In the genomic region with DNA sequence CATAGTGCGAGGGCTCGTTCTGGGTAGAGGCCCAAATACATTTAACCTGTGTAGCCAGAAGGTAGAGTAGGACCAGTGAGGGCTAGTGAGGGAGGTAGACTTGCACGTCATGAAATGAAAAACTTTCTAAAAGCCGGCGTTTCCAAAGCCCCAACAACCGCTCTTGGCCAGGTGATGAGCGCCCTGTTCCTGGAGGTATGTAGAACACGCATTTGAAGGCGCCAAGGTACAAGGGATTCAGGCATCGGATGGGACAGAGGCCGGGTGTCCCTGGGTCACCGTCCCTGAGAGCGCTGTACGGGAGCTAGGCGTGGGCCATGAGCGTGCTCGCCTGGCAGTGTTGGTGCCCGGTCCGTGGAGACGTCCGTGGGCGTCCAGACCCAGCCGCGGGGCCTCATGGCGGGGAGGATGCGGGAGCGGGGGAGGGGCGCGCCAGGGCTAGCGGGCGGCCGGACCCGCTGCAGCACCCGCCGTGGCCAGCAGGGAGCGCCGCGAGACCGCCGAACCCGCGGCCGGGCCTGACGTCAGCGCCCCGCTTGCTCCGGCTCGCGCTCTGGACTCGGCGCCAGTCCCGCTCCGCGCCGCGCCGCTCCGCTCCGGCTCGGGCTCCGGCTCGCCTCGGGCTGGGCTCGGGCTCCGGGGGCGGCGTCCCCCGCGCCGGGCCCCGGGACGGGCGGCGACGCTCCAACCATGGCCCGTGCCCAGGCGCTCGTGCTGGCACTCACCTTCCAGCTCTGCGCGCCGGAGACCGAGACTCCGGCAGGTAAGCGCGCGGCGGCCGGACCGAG, we compare ENCODE assay signal across 8 cellular contexts. TPM values are rescaled to one million over a fixed set of nuclear protein-coding genes. Genes with fewer than 3 reads are reported as not detected.
DNase-seq lines count a peak whose midpoint lies in the region; ATAC-seq and TF ChIP-seq lines count a peak whose summit lies in the region.

TSS of gene PTPRU (plus strand) at position 568 of the 788 bp plus-strand sequence. CDS start at position 691, 123 bp downstream.

- H3K27me3 Mint-ChIP-seq in endodermal cell (ENCODE audit: insufficient read depth): peaks cover 66% of the 10 kb centered on the region

- H3K4me3 Mint-ChIP-seq in endodermal cell: peak within 1 kb of the TSS; percentile 69

- H3K27me3 ChIP-seq in endodermal cell (ENCODE audit: control insufficient read depth, insufficient read depth, low read length, poor library complexity, severe bottlenecking): peaks cover 55% of the 10 kb centered on the region

- H3K27ac ChIP-seq in endodermal cell (ENCODE audit: low read depth, low read length) (no peak within 1 kb of the TSS), mesodermal cell (ENCODE audit: low read depth, low read length, severe bottlenecking) (no peak within 1 kb of the TSS)

- H3K9me3 ChIP-seq in endodermal cell (ENCODE audit: control insufficient read depth, low read length): no peaks in the 10 kb centered on the region
- H3K9me3 ChIP-seq in mesodermal cell (ENCODE audit: control insufficient read depth, low read length): no peaks in the 10 kb centered on the region

- ATAC-seq in HG03108 (IDR thresholded peaks at IDR 0.05; ENCODE audit: unreplicated experiment): peak; percentile 59

- peaks cover 24% of the 10 kb centered on the region for H3K4me1 Mint-ChIP-seq in endodermal cell

- H3K4me3 ChIP-seq in endodermal cell (ENCODE audit: low read length) (peak within 1 kb of the TSS; percentile 85), mesodermal cell (ENCODE audit: extremely low read depth, insufficient read depth, low read length, poor library complexity, severe bottlenecking) (peak within 1 kb of the TSS; percentile 77)

- H3K36me3 Mint-ChIP-seq in endodermal cell (ENCODE audit: low read depth): no peaks in the 10 kb centered on the region

- no peaks in the 10 kb centered on the region for H3K9me3 Mint-ChIP-seq in endodermal cell

- H3K36me3 ChIP-seq in endodermal cell (ENCODE audit: control insufficient read depth, insufficient read depth, low read length): no peaks in the 10 kb centered on the region
- no peaks in the 10 kb centered on the region for H3K36me3 ChIP-seq in mesodermal cell (ENCODE audit: control insufficient read depth, insufficient read depth, low read length)

- peak within 1 kb of the TSS; percentile 51 for H3K9ac ChIP-seq in endodermal cell (ENCODE audit: extremely low read depth, low read length, poor library complexity, severe bottlenecking)

- peak; percentile 67 for DNase-seq in NCI-H2029 (lab: John Stamatoyannopoulos, UW)
- no peak for DNase-seq in NCI-H2029 treated with DMSO at 0.1 percent for 48 hours (lab: John Stamatoyannopoulos, UW)
- DNase-seq in NCI-H82 treated with DMSO at 0.1 percent for 48 hours (lab: John Stamatoyannopoulos, UW; ENCODE audit: unreplicated experiment): peak; percentile 53
- peak; percentile 64 to 81 (median 81) for DNase-seq in activated CD8-positive, alpha-beta memory T cell treated with anti-CD3 and anti-CD28 coated beads for 48 hours (ENCODE audit: low read depth in 2 of 3, low spot score in 2 of 3)
- peak; percentile 93 for DNase-seq in endodermal cell
- DNase-seq in stimulated activated CD8-positive, alpha-beta memory T cell treated with anti-CD3 and anti-CD28 coated beads, Interleukin-15, amount 100 ng/mL, for 24 hours (ENCODE audit: low read depth): peak; percentile 83

- peak within 1 kb of the TSS; percentile 8 for H3K27ac Mint-ChIP-seq in endodermal cell

- peak; percentile 89 for TF ChIP-seq CTCF in endodermal cell (conservative IDR thresholded peaks at IDR 0.05)

- WGBS in endodermal cell (ENCODE audit: insufficient coverage in 1 of 2, insufficient read length in 1 of 2), 2 experiments: 7 to 16% methylated on average over 27 to 89 of the region's 89 CpGs
- WGBS in mesodermal cell (ENCODE audit: insufficient coverage in 2 of 2), 2 experiments: 9% methylated on average over 77 of the region's 89 CpGs

- H3K4me1 ChIP-seq in endodermal cell (ENCODE audit: control insufficient read depth, insufficient read depth, low read length) (peaks cover 3% of the 10 kb centered on the region), mesodermal cell (ENCODE audit: control insufficient read depth, insufficient read depth, low read length, poor library complexity, severe bottlenecking) (peaks cover 21% of the 10 kb centered on the region)

RNA-seq across cellular contexts. Expression of gene PTPRU, which starts in this region (rescaled TPM):
- total RNA-seq in endodermal cell: 10 to 100 TPM; 49.8 to 73.1 TPM
- polyA plus RNA-seq in endodermal cell (2013, experiment 1 of 2): 39.5 TPM
- polyA plus RNA-seq in endodermal cell (2013, experiment 2 of 2): 36.6 TPM
- 42.9 TPM for polyA plus RNA-seq in mesodermal cell (2013, experiment 1 of 2)
- 30.9 TPM for polyA plus RNA-seq in mesodermal cell (2013, experiment 2 of 2)
